23 cellular contexts compared by ENCODE assay signal in genomic region chrX:56736219-56736618, GRCh38.
"Had no signal": no experiment of that assay in that cellular context is flagged by ENCODE, and none has a peak within 500 bp of the region (broad histone marks: within the 10 kb centered on the region; RNA-seq: fewer than 3 reads in every experiment).

No MANE protein-coding gene starts in this region.

- H3K4me1 ChIP-seq: colonic mucosa, foreskin keratinocyte, gastrocnemius medialis had no signal

- H3K27me3 ChIP-seq: colonic mucosa, esophagus muscularis mucosa, esophagus squamous epithelium, foreskin keratinocyte, gastrocnemius medialis, gastroesophageal sphincter had no signal

- DNase-seq: colonic mucosa; cortex of kidney; dermis blood vessel endothelial cell; dorsolateral prefrontal cortex; effector CD4-positive, alpha-beta T cell; effector CD8-positive, alpha-beta T cell; effector memory CD4-positive, alpha-beta T cell; effector memory CD8-positive, alpha-beta T cell; endodermal cell; erythroblast; esophagus squamous epithelium; foreskin fibroblast; foreskin keratinocyte; foreskin melanocyte; gastrocnemius medialis; glutamatergic neuron; head of caudate nucleus; heart left ventricle; heart right ventricle had no signal

- H3K9me3 ChIP-seq: colonic mucosa, esophagus muscularis mucosa, esophagus squamous epithelium, gastrocnemius medialis, gastroesophageal sphincter, heart left ventricle, heart right ventricle had no signal

- H3K27ac ChIP-seq: colonic mucosa, coronary artery, dorsolateral prefrontal cortex, epithelial cell of prostate, esophagus muscularis mucosa, esophagus squamous epithelium, foreskin keratinocyte, gastrocnemius medialis, gastroesophageal sphincter, heart left ventricle, heart right ventricle had no signal

- H3K4me3 ChIP-seq: colonic mucosa, coronary artery, dorsolateral prefrontal cortex, esophagus muscularis mucosa, esophagus squamous epithelium, gastrocnemius medialis, gastroesophageal sphincter, heart left ventricle, heart right ventricle had no signal

- H3K36me3 ChIP-seq: colonic mucosa, gastrocnemius medialis had no signal
